ENCODE assay signal across 8 cellular contexts in the genomic region with DNA sequence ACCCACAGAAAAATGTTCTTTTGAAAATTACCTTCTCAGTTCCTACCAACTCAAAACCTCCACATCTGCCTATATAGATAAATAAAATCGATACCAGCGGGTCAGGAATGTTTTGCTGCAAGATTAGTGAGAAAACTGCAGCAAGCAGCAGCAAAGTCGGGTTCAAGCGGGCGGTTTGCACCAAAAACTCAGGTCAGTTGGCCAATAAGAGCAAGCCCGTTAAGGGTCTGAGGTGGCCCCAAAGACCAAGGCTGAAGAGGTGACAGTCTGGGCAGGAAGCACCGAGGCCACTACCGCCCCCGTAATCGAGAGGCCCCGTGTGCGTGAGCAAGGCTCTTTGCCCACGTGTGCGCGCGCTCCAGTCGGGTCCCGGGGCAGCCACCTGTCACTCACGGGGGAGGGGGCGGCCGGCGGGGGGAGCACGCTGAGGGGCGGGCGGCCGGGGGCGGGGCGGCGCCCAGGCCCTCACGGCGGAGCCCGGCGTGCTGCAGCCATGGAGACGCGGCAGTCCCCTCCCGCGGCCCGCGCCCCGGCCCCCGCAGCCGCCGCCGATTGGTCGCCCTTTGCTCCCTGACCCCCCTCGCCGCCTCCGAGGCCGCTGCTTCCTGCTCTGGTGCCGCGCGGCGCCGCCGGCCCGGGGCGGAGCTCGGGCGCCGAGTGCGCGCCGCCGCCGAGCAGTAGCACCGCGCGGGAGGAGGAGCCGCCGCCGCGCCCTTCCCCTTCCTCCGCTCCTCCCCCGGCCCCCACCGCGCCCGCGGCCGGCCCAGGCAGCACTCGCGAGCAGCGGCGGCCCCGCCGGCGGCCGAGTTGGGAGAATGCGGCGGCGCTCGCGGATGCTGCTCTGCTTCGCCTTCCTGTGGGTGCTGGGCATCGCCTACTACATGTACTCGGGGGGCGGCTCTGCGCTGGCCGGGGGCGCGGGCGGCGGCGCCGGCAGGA. TPM values are rescaled to one million over a fixed set of nuclear protein-coding genes. Genes with fewer than 3 reads are reported as not detected.
DNase-seq lines count a peak whose midpoint lies in the region; ATAC-seq lines count a peak whose summit lies in the region.

A gene (plus strand): TSS at position 773 of the 939 bp plus-strand sequence. CDS start 43 bp downstream, at position 816.

- peak; percentile 99 for DNase-seq in AG20443 (ENCODE audit: low spot score)
- peak; percentile 87 for DNase-seq in NCI-H460 (ENCODE audit: extremely low read depth, low read depth)
- DNase-seq in central memory CD8-positive, alpha-beta T cell (ENCODE audit: low spot score in 2 of 2), result peak; percentile 79 to 87
- DNase-seq in islet precursor cell, result peak; percentile 96
- DNase-seq in stimulated activated CD4-positive, alpha-beta T cell treated with anti-CD3 and anti-CD28 coated beads, Interleukin-12 subunit alpha, Interleukin-12 subunit beta, amount 100 ng/mL, for 4 hours, result peak; percentile 84

- H3K27me3 Mint-ChIP-seq in central memory CD8-positive, alpha-beta T cell, result peaks cover 10% of the 10 kb centered on the region

- H3K36me3 Mint-ChIP-seq in central memory CD8-positive, alpha-beta T cell (ENCODE audit: insufficient read depth), result peaks cover 3% of the 10 kb centered on the region

- H3K27ac Mint-ChIP-seq in central memory CD8-positive, alpha-beta T cell (ENCODE audit: low read depth), result peak within 1 kb of the TSS; percentile 85

- peak within 1 kb of the TSS; percentile 83 for H3K4me3 Mint-ChIP-seq in central memory CD8-positive, alpha-beta T cell

- H3K9me3 Mint-ChIP-seq in central memory CD8-positive, alpha-beta T cell, result no peaks in the 10 kb centered on the region

- peaks cover 34% of the 10 kb centered on the region for H3K4me1 Mint-ChIP-seq in central memory CD8-positive, alpha-beta T cell

- ATAC-seq in GM19043 (IDR thresholded peaks at IDR 0.05; ENCODE audit: low read depth, unreplicated experiment) (peak; percentile 83), HG03342 (IDR thresholded peaks at IDR 0.05; ENCODE audit: unreplicated experiment) (peak; percentile 85)
- ATAC-seq in activated CD4-positive, CD25-positive, alpha-beta regulatory T cell treated with anti-CD3 and anti-CD28 coated beads, Interleukin-2, amount 50 U/mL, for 24 hours, result peak; percentile 90 to 91
- peak; percentile 90 for ATAC-seq in central memory CD8-positive, alpha-beta T cell (replicated peaks; ENCODE audit: extremely low read depth, poor library complexity, severe bottlenecking)

RNA-seq across cellular contexts. Expression of the gene that starts here (rescaled TPM):
- total RNA-seq in NCI-H460 (2014; rRNA removed; shearing (Covaris generic)), result 44.2 and 47.0 TPM in 2 replicates
- 74.8 and 101 TPM in 2 replicates for polyA plus RNA-seq in NCI-H460 (2014; cell fraction: nucleus; rRNA removed)

Comparison
In these comparisons a context has a peak if more than half of its experiments do, and no peak if none do; other contexts are left out.
1. Peak in every context shown above with its lines: DNase-seq and ATAC-seq.